ENCODE assay signal across 19 cellular contexts in the genomic region with DNA sequence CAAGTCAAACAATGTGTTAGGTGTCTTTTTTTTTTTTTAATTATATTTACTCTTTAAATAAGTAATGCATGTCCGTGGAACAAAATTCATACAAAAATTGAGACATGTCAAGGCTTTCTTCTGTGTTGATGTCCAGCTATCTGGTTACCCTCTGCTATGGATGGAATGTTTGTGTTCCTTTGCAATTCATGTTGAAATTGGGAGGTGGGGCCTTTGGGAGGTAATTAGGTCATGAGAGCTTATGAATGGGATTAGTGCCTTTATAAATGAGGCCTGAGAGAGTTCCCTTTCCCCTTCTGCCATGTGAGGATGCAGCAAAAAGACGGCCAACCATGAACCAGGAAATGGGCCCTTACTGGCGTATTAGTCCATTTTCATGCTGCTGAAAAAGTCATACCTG.
"Had no signal": no experiment of that assay in that cellular context is flagged by ENCODE, and none has a peak within 500 bp of the region (broad histone marks: within the 10 kb centered on the region; RNA-seq: fewer than 3 reads in every experiment).

No MANE protein-coding gene starts in this region.

- H3K36me3 Mint-ChIP-seq: immature natural killer cell; memory B cell; natural killer cell treated with Interleukin-12 subunit alpha and Interleukin-12 subunit beta and Interleukin-15 and Interleukin-18, amount 100 ng/mL, for 72 hours had no signal

- H3K27ac ChIP-seq: coronary artery, foreskin keratinocyte, left ventricle myocardium inferior, lower lobe of right lung, neutrophil, sigmoid colon had no signal

- H3K4me3 ChIP-seq: coronary artery, left ventricle myocardium inferior, lower lobe of right lung, sigmoid colon had no signal

- DNase-seq: effector CD4-positive, alpha-beta T cell; endodermal cell; erythroblast; foreskin keratinocyte; immature natural killer cell; kidney; left cardiac atrium; left ventricle myocardium inferior; lower lobe of right lung; midbrain; sigmoid colon; small intestine; stimulated activated CD4-positive, alpha-beta T cell treated with anti-CD3 and anti-CD28 coated beads, Interleukin-12 subunit alpha, Interleukin-12 subunit beta, amount 100 ng/mL, for 4 hours; stimulated activated naive CD4-positive, alpha-beta T cell treated with Interleukin-2 at 50 U/mL for 16 hours; trophoblast cell had no signal

- H3K9me3 ChIP-seq: left ventricle myocardium inferior, lower lobe of right lung, neutrophil, sigmoid colon had no signal

- H3K36me3 ChIP-seq: left ventricle myocardium inferior, lower lobe of right lung, neutrophil, sigmoid colon had no signal

- H3K4me1 Mint-ChIP-seq: immature natural killer cell had no signal

- ATAC-seq: foreskin keratinocyte; left cardiac atrium; lower lobe of right lung; natural killer cell treated with Interleukin-12 subunit alpha and Interleukin-12 subunit beta and Interleukin-15 and Interleukin-18, amount 100 ng/mL, for 72 hours had no signal

- H3K9me3 Mint-ChIP-seq: endodermal cell; immature natural killer cell; memory B cell; natural killer cell treated with Interleukin-12 subunit alpha and Interleukin-12 subunit beta and Interleukin-15 and Interleukin-18, amount 100 ng/mL, for 72 hours had no signal

- H3K4me3 Mint-ChIP-seq: endodermal cell; immature natural killer cell; memory B cell; natural killer cell treated with Interleukin-12 subunit alpha and Interleukin-12 subunit beta and Interleukin-15 and Interleukin-18, amount 100 ng/mL, for 72 hours had no signal

- H3K4me1 ChIP-seq: foreskin keratinocyte, left ventricle myocardium inferior, lower lobe of right lung, sigmoid colon had no signal

- H3K27ac Mint-ChIP-seq: endodermal cell; immature natural killer cell; memory B cell; natural killer cell treated with Interleukin-12 subunit alpha and Interleukin-12 subunit beta and Interleukin-15 and Interleukin-18, amount 100 ng/mL, for 72 hours had no signal
